Comparison of ENCODE assay signal across 2 cellular contexts in genomic region chr2:112820343-112820742, GRCh38.
TF ChIP-seq lines count a peak whose summit lies in the region.

No MANE protein-coding gene starts in this region.

TF ChIP-seq in endothelial cell of umbilical vein, 7 proteins besides CTCF, POLR2A, EP300 and RAD21:
- no peak for TF ChIP-seq GATA2 (IDR thresholded peaks at IDR 0.05; ENCODE audit: insufficient read depth, insufficient read length, low read depth, low read length)
- no peak for TF ChIP-seq MYC (IDR thresholded peaks at IDR 0.05; ENCODE audit: low read depth, low read length)
- no peak for TF ChIP-seq POLR2AphosphoS5 (IDR thresholded peaks at IDR 0.05; ENCODE audit: insufficient read depth, low read depth, low read length)

TF ChIP-seq in liver, 16 proteins besides CTCF, POLR2A, EP300 and RAD21:
- TF ChIP-seq TAF1 (conservative IDR thresholded peaks at IDR 0.05) (no peak), JUND (IDR thresholded peaks at IDR 0.05) (peak; percentile 39 to 80), GABPA (IDR thresholded peaks at IDR 0.05 in 1 of 2, conservative IDR thresholded peaks at IDR 0.05 in 1 of 2) (peak in 1 of 2 donors; percentile 37), ZBTB33 (IDR thresholded peaks at IDR 0.05) (peak; percentile 58), RXRA (IDR thresholded peaks at IDR 0.05) (peak; percentile 34 to 86), NR2F2 (IDR thresholded peaks at IDR 0.05) (no peak), FOXA2 (IDR thresholded peaks at IDR 0.05) (peak; percentile 61), FOXA1 (IDR thresholded peaks at IDR 0.05) (peak; percentile 33), YY1 (IDR thresholded peaks at IDR 0.05) (peak; percentile 92), HNF4A (conservative IDR thresholded peaks at IDR 0.05) (peak; percentile 57 to 71), SP1 (IDR thresholded peaks at IDR 0.05) (peak; percentile 63), HNF4G (IDR thresholded peaks at IDR 0.05) (no peak), EGR1 (IDR thresholded peaks at IDR 0.05; ENCODE audit: low read depth in 2 of 2) (peak in 1 of 2 donors; percentile 22)
- TF ChIP-seq, protein P1, sequence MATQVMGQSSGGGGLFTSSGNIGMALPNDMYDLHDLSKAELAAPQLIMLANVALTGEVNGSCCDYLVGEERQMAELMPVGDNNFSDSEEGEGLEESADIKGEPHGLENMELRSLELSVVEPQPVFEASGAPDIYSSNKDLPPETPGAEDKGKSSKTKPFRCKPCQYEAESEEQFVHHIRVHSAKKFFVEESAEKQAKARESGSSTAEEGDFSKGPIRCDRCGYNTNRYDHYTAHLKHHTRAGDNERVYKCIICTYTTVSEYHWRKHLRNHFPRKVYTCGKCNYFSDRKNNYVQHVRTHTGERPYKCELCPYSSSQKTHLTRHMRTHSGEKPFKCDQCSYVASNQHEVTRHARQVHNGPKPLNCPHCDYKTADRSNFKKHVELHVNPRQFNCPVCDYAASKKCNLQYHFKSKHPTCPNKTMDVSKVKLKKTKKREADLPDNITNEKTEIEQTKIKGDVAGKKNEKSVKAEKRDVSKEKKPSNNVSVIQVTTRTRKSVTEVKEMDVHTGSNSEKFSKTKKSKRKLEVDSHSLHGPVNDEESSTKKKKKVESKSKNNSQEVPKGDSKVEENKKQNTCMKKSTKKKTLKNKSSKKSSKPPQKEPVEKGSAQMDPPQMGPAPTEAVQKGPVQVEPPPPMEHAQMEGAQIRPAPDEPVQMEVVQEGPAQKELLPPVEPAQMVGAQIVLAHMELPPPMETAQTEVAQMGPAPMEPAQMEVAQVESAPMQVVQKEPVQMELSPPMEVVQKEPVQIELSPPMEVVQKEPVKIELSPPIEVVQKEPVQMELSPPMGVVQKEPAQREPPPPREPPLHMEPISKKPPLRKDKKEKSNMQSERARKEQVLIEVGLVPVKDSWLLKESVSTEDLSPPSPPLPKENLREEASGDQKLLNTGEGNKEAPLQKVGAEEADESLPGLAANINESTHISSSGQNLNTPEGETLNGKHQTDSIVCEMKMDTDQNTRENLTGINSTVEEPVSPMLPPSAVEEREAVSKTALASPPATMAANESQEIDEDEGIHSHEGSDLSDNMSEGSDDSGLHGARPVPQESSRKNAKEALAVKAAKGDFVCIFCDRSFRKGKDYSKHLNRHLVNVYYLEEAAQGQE (IDR thresholded peaks at IDR 0.05) = peak; percentile 39
- TF ChIP-seq, protein P2, sequence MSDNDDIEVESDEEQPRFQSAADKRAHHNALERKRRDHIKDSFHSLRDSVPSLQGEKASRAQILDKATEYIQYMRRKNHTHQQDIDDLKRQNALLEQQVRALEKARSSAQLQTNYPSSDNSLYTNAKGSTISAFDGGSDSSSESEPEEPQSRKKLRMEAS (IDR thresholded peaks at IDR 0.05) = peak; percentile 41
- TF ChIP-seq, protein P3, sequence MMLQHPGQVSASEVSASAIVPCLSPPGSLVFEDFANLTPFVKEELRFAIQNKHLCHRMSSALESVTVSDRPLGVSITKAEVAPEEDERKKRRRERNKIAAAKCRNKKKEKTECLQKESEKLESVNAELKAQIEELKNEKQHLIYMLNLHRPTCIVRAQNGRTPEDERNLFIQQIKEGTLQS (IDR thresholded peaks at IDR 0.05) = peak; percentile 30
